1 cellular context compared by ENCODE assay signal in the genomic region with DNA sequence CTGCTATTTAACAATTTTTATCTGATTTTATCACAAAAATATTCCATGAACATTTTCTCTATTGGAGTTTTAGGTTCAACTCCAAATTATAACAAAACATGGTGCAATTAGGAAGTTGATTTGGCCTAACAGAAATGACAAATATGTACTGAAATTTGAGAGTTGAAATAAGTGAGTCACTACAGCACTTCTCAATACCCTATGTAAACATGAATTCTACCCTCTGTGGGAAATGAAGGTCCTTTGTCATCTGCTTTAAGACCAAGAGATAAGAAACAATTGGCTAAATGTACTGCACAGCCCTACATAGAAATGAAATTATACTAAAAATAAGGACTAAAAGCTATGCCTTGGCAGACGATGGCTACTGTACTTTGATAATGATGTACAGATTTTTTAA.
A peak's percentile ranks its signal among the peaks of the same experiment; 100 is the strongest.
TF ChIP-seq lines count a peak whose summit lies in the region.

No MANE protein-coding gene starts in this region.

TF ChIP-seq in IMR-90, 13 proteins besides CTCF, POLR2A, EP300 and RAD21:
- TF ChIP-seq CEBPB (IDR thresholded peaks at IDR 0.05; ENCODE audit: low read depth, low read length): peak; percentile 69
- no peak for TF ChIP-seq RCOR1 (IDR thresholded peaks at IDR 0.05; ENCODE audit: insufficient replicate concordance, low read length)
- no peak for TF ChIP-seq CHD1 (IDR thresholded peaks at IDR 0.05; ENCODE audit: low read depth, low read length)
- TF ChIP-seq FOS (IDR thresholded peaks at IDR 0.05; ENCODE audit: low read depth, low read length): peak; percentile 88
- TF ChIP-seq, protein P1, sequence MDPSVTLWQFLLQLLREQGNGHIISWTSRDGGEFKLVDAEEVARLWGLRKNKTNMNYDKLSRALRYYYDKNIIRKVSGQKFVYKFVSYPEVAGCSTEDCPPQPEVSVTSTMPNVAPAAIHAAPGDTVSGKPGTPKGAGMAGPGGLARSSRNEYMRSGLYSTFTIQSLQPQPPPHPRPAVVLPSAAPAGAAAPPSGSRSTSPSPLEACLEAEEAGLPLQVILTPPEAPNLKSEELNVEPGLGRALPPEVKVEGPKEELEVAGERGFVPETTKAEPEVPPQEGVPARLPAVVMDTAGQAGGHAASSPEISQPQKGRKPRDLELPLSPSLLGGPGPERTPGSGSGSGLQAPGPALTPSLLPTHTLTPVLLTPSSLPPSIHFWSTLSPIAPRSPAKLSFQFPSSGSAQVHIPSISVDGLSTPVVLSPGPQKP (IDR thresholded peaks at IDR 0.05; ENCODE audit: borderline replicate concordance, low read depth, low read length): no peak
- no peak for TF ChIP-seq SMC3 (IDR thresholded peaks at IDR 0.05; ENCODE audit: low read depth, low read length)
- no peak for TF ChIP-seq RFX5 (IDR thresholded peaks at IDR 0.05; ENCODE audit: low read depth, low read length)
- no peak for TF ChIP-seq MAFK (IDR thresholded peaks at IDR 0.05; ENCODE audit: low read depth, low read length)
